Comparison of ENCODE assay signal across 8 cellular contexts in genomic region chrX:46447384-46447783, GRCh38.
A peak's percentile ranks its signal among the peaks of the same experiment; 100 is the strongest.
DNase-seq lines count a peak whose midpoint lies in the region; ATAC-seq and TF ChIP-seq lines count a peak whose summit lies in the region.

No MANE protein-coding gene starts in this region.

- 0 to 27% (median 1%) methylated on average over 10 to 16 of the region's 16 CpGs for WGBS in psoas muscle, 3 donors

- H3K4me1 ChIP-seq in RWPE2 (ENCODE audit: insufficient read depth, poor library complexity, severe bottlenecking) (no peaks in the 10 kb centered on the region), fibroblast of lung (ENCODE audit: control insufficient read depth, extremely low read depth, insufficient read depth, low read length) (peaks cover 9% of the 10 kb centered on the region), psoas muscle (no peaks in the 10 kb centered on the region)

- H3K4me3 ChIP-seq in RWPE2 (ENCODE audit: severe bottlenecking) (peak overlapping the region; percentile 48), fibroblast of lung (replicated peaks in 1 of 4; ENCODE audit: control extremely low read depth in 1 of 4, insufficient read depth in 1 of 4, low read depth in 3 of 4, low read length in 4 of 4) (peak overlapping the region; percentile 63 to 87 (median 76)), psoas muscle (peak overlapping the region; percentile 76)

- H2AFZ ChIP-seq in fibroblast of lung (ENCODE audit: low read length): no peak overlapping the region

- H3K27me3 ChIP-seq in RWPE2 (ENCODE audit: insufficient read depth, poor library complexity, severe bottlenecking) (no peaks in the 10 kb centered on the region), fibroblast of lung (ENCODE audit: control insufficient read depth, insufficient read depth, low read length) (no peaks in the 10 kb centered on the region), psoas muscle (ENCODE audit: insufficient read depth in 3 of 3, low read length in 2 of 3) (peaks cover 0 to 3% (median 0%) of the 10 kb centered on the region in 3 donors)

- peak overlapping the region; percentile 83 for H3K9ac ChIP-seq in fibroblast of lung (ENCODE audit: insufficient read depth, low read length)

- H3K27ac ChIP-seq in RWPE2 (ENCODE audit: poor library complexity, severe bottlenecking) (peak overlapping the region; percentile 17), fibroblast of lung (ENCODE audit: insufficient read depth, low read length) (peak overlapping the region; percentile 83), psoas muscle (peak overlapping the region; percentile 80)

- intact Hi-C loops in psoas muscle (cut with DNase I): no loop called here

- H4K20me1 ChIP-seq in fibroblast of lung (ENCODE audit: control insufficient read depth, extremely low read depth, insufficient read depth, low read length): no peaks in the 10 kb centered on the region

- peaks cover 9% of the 10 kb centered on the region for H3K79me2 ChIP-seq in fibroblast of lung (ENCODE audit: control insufficient read depth, insufficient read depth, low read length)

- peak overlapping the region; percentile 54 for H3K4me2 ChIP-seq in fibroblast of lung (ENCODE audit: extremely low read depth, insufficient read depth, low read length)

- no peak for TF ChIP-seq CTCF in RWPE2 (IDR thresholded peaks at IDR 0.05; ENCODE audit: poor library complexity, severe bottlenecking)
- TF ChIP-seq CTCF in fibroblast of lung (conservative IDR thresholded peaks at IDR 0.05 in 1 of 2, IDR thresholded peaks at IDR 0.05 in 1 of 2; ENCODE audit: low read depth in 1 of 2, low read length in 2 of 2): no peak
- TF ChIP-seq CTCF in psoas muscle (IDR thresholded peaks at IDR 0.05): no peak

- H3K9me3 ChIP-seq in RWPE2 (ENCODE audit: severe bottlenecking) (no peaks in the 10 kb centered on the region), fibroblast of lung (ENCODE audit: control insufficient read depth, insufficient read depth, low read depth, low read length) (no peaks in the 10 kb centered on the region), psoas muscle (no peaks in the 10 kb centered on the region)

- DNase-seq in stimulated activated CD8-positive, alpha-beta memory T cell treated with anti-CD3 and anti-CD28 coated beads, Interleukin-12 subunit alpha, Interleukin-12 subunit beta, amount 100 ng/mL, for 1 hour (ENCODE audit: low read depth): peak; percentile 3
- no peak for DNase-seq in stimulated activated CD8-positive, alpha-beta memory T cell treated with anti-CD3 and anti-CD28 coated beads, Interleukin-4, amount 100 ng/mL, for 48 hours
- DNase-seq in RWPE2 (ENCODE audit: low spot score) (no peak), fibroblast of lung (ENCODE audit: low read depth in 2 of 2) (peak in 1 of 2 donors; percentile 11), psoas muscle (no peak), NCI-H1417 treated with DMSO at 0.1 percent for 48 hours (lab: John Stamatoyannopoulos, UW) (no peak), T1000 (lab: John Stamatoyannopoulos, UW) (no peak), NCI-H226 (no peak)

- H3K36me3 ChIP-seq in RWPE2 (ENCODE audit: low read depth) (no peaks in the 10 kb centered on the region; the same call in 1 of the 2 replicates), fibroblast of lung (ENCODE audit: control insufficient read depth, insufficient read depth, low read length) (no peaks in the 10 kb centered on the region), psoas muscle (ENCODE audit: insufficient read depth in 1 of 2, low read depth in 1 of 2) (peaks cover 0 to 28% of the 10 kb centered on the region in 2 donors)

- ATAC-seq in RWPE2 (ENCODE audit: low read depth) (peak; percentile 41; the same call in 2 of the 3 replicates), psoas muscle (peak in 2 of 4 donors; percentile 41 to 57)

Comparison
In these comparisons a context has a peak if more than half of its experiments do, and no peak if none do; other contexts are left out.
1. H3K27ac ChIP-seq: peak in every context shown above with its lines; median percentile 83 in fibroblast of lung; 80 in psoas muscle; 17 in RWPE2.